In genomic region chr1:229098903-229099578, GRCh38 we compare ENCODE assay signal across 15 cellular contexts.
"Had no signal": no experiment of that assay in that cellular context is flagged by ENCODE, and none has a peak within 500 bp of the region (broad histone marks: within the 10 kb centered on the region; RNA-seq: fewer than 3 reads in every experiment).

No MANE protein-coding gene starts in this region.

- H3K4me3 Mint-ChIP-seq: activated CD8-positive, alpha-beta memory T cell treated with anti-CD3 and anti-CD28 coated beads, Interleukin-2, amount 10 ng/mL, durations not matched to agents 7 days and 5 days; activated naive CD4-positive, alpha-beta T cell treated with anti-CD3 and anti-CD28 coated beads, Interleukin-2, amount 10 ng/mL, durations not matched to agents 7 days and 5 days; nephron; stimulated activated memory B cell treated with anti-CD40 and anti-IgM and Interleukin-4, amounts not matched to agents 10 μg/mL and 1 μg/mL and 100 μg/mL, for 72 hours had no signal

- H3K4me3 ChIP-seq: cardiac muscle cell, gastroesophageal sphincter, heart right ventricle, left lung, thyroid gland had no signal

- FAIRE-seq: astrocyte had no signal

- H3K27me3 Mint-ChIP-seq: activated CD8-positive, alpha-beta memory T cell treated with anti-CD3 and anti-CD28 coated beads, Interleukin-2, amount 10 ng/mL, durations not matched to agents 7 days and 5 days had no signal

- ATAC-seq: activated CD8-positive, alpha-beta memory T cell treated with anti-CD3 and anti-CD28 coated beads, Interleukin-2, amount 10 ng/mL, durations not matched to agents 7 days and 5 days; gastroesophageal sphincter; heart right ventricle; left lung; stimulated activated memory B cell treated with anti-CD40 and anti-IgM and Interleukin-4, amounts not matched to agents 10 μg/mL and 1 μg/mL and 100 μg/mL, for 72 hours had no signal

- H3K27ac ChIP-seq: cardiac muscle cell, gastroesophageal sphincter, heart right ventricle, left lung, thyroid gland, VCaP had no signal

- H3K27me3 ChIP-seq: gastroesophageal sphincter, left lung, thyroid gland had no signal

- H3K36me3 ChIP-seq: cardiac muscle cell, gastroesophageal sphincter, heart right ventricle, left lung, thyroid gland had no signal

- H3K36me3 Mint-ChIP-seq: activated CD8-positive, alpha-beta memory T cell treated with anti-CD3 and anti-CD28 coated beads, Interleukin-2, amount 10 ng/mL, durations not matched to agents 7 days and 5 days; activated naive CD4-positive, alpha-beta T cell treated with anti-CD3 and anti-CD28 coated beads, Interleukin-2, amount 10 ng/mL, durations not matched to agents 7 days and 5 days; stimulated activated memory B cell treated with anti-CD40 and anti-IgM and Interleukin-4, amounts not matched to agents 10 μg/mL and 1 μg/mL and 100 μg/mL, for 72 hours had no signal

- H3K4me1 ChIP-seq: heart right ventricle had no signal

- H3K9me3 Mint-ChIP-seq: activated naive CD4-positive, alpha-beta T cell treated with anti-CD3 and anti-CD28 coated beads, Interleukin-2, amount 10 ng/mL, durations not matched to agents 7 days and 5 days; nephron; stimulated activated memory B cell treated with anti-CD40 and anti-IgM and Interleukin-4, amounts not matched to agents 10 μg/mL and 1 μg/mL and 100 μg/mL, for 72 hours had no signal

- H3K4me1 Mint-ChIP-seq: activated CD8-positive, alpha-beta memory T cell treated with anti-CD3 and anti-CD28 coated beads, Interleukin-2, amount 10 ng/mL, durations not matched to agents 7 days and 5 days; activated naive CD4-positive, alpha-beta T cell treated with anti-CD3 and anti-CD28 coated beads, Interleukin-2, amount 10 ng/mL, durations not matched to agents 7 days and 5 days; stimulated activated memory B cell treated with anti-CD40 and anti-IgM and Interleukin-4, amounts not matched to agents 10 μg/mL and 1 μg/mL and 100 μg/mL, for 72 hours had no signal

- H3K27ac Mint-ChIP-seq: activated CD8-positive, alpha-beta memory T cell treated with anti-CD3 and anti-CD28 coated beads, Interleukin-2, amount 10 ng/mL, durations not matched to agents 7 days and 5 days; activated naive CD4-positive, alpha-beta T cell treated with anti-CD3 and anti-CD28 coated beads, Interleukin-2, amount 10 ng/mL, durations not matched to agents 7 days and 5 days; stimulated activated memory B cell treated with anti-CD40 and anti-IgM and Interleukin-4, amounts not matched to agents 10 μg/mL and 1 μg/mL and 100 μg/mL, for 72 hours had no signal

- H3K9me3 ChIP-seq: gastroesophageal sphincter, thyroid gland had no signal

- DNase-seq: activated CD4-positive, alpha-beta T cell treated with anti-CD3 and anti-CD28 coated beads, Interleukin-2, amount 50 U/mL, for 48 hours; activated CD8-positive, alpha-beta memory T cell treated with anti-CD3 and anti-CD28 coated beads, Interleukin-2, amount 10 ng/mL, durations not matched to agents 7 days and 5 days; activated naive CD4-positive, alpha-beta T cell treated with anti-CD3 and anti-CD28 coated beads, Interleukin-2, amount 10 ng/mL, durations not matched to agents 7 days and 5 days; activated T-cell treated with anti-CD3 and anti-CD28 coated beads, Interleukin-2, amount 50 U/mL, for 1 hour; erythroblast; heart right ventricle; left lung; stimulated activated CD4-positive, alpha-beta T cell treated with anti-CD3 and anti-CD28 coated beads, Interleukin-2, amount 100 ng/mL, for 48 hours; thyroid gland had no signal
